ENCODE assay signal across 18 cellular contexts in the genomic region with DNA sequence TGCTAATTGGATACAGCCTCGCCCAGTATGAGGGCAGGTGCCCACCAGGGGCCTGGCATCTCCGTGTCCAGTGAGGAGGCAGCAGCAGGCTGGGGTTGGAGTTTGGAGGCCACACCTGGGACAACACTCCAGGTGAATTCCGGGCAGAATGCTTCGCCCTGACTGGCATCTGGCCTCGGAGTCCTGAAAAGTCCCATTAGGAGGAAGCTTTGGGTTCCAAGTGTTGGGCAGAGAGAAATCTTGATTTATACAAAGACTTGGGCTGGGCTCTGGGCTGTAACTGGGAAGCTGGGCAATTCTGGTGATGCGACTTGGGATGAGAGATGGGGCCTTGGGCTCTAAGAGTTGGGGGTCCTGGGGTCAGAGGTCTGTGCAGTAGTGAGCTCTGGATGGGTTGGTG. TPM values are rescaled to one million over a fixed set of nuclear protein-coding genes. Genes with fewer than 3 reads are reported as not detected.
DNase-seq lines count a peak whose midpoint lies in the region; ATAC-seq and TF ChIP-seq lines count a peak whose summit lies in the region.
"Had no signal": no experiment of that assay in that cellular context is flagged by ENCODE, and none has a peak within 500 bp of the region (broad histone marks: within the 10 kb centered on the region; RNA-seq: fewer than 3 reads in every experiment).

No MANE protein-coding gene starts in this region.

- H3K4me2 ChIP-seq in neural progenitor cell, result no peak overlapping the region
- H3K4me2 ChIP-seq: BLaER1 had no signal

- H3K4me1 ChIP-seq in endodermal cell (ENCODE audit: control insufficient read depth, insufficient read depth, low read length) (no peaks in the 10 kb centered on the region), neural progenitor cell (no peaks in the 10 kb centered on the region), spleen (no peaks in the 10 kb centered on the region)
- H3K4me1 ChIP-seq: Caco-2 had no signal

- intact Hi-C loops in spleen (cut with DNase I; ENCODE audit: low total_unique reads), result no loop called here

- H3K79me2 ChIP-seq in neural progenitor cell (ENCODE audit: low read depth), result no peaks in the 10 kb centered on the region

- H3K27ac Mint-ChIP-seq in endodermal cell (peak overlapping the region; percentile 35), neural progenitor cell (peak overlapping the region; percentile 89)
- H3K27ac Mint-ChIP-seq in naive thymus-derived CD8-positive, alpha-beta T cell, result no peak overlapping the region
- H3K27ac Mint-ChIP-seq: CD8-positive, alpha-beta memory T cell had no signal

- no peaks in the 10 kb centered on the region for H3K36me3 ChIP-seq in endodermal cell (ENCODE audit: control insufficient read depth, insufficient read depth, low read length)
- H3K36me3 ChIP-seq in neural progenitor cell, result no peaks in the 10 kb centered on the region
- no peaks in the 10 kb centered on the region for H3K36me3 ChIP-seq in spleen
- H3K36me3 ChIP-seq: BLaER1 had no signal

- H3K27ac ChIP-seq in endodermal cell (ENCODE audit: low read depth, low read length) (no peak overlapping the region), neural progenitor cell (no peak overlapping the region), spleen (no peak overlapping the region)
- H3K27ac ChIP-seq: BLaER1, GM23248 had no signal

- WGBS in endodermal cell (ENCODE audit: insufficient coverage in 1 of 2, insufficient read length in 1 of 2), 2 experiments, result 86 to 91% methylated on average over 1 to 6 of the region's 6 CpGs
- WGBS in spleen, 5 donors, result 72 to 88% (median 80%) methylated on average over 6 of the region's 6 CpGs

- H3K9me3 Mint-ChIP-seq in endodermal cell (peaks cover 5% of the 10 kb centered on the region), neural progenitor cell (no peaks in the 10 kb centered on the region)
- peaks cover 0 to 5% (median 0%) of the 10 kb centered on the region in 9 donors for H3K9me3 Mint-ChIP-seq in naive thymus-derived CD8-positive, alpha-beta T cell

- H3K36me3 Mint-ChIP-seq in endodermal cell (ENCODE audit: low read depth) (no peaks in the 10 kb centered on the region), neural progenitor cell (no peaks in the 10 kb centered on the region)
- H3K36me3 Mint-ChIP-seq in naive thymus-derived CD8-positive, alpha-beta T cell, result no peaks in the 10 kb centered on the region
- H3K36me3 Mint-ChIP-seq: CD8-positive, alpha-beta memory T cell had no signal

- TF ChIP-seq CTCF in endodermal cell (conservative IDR thresholded peaks at IDR 0.05) (no peak), neural progenitor cell (IDR thresholded peaks at IDR 0.05) (no peak), spleen (IDR thresholded peaks at IDR 0.05 in 8 of 11, conservative IDR thresholded peaks at IDR 0.05 in 3 of 11) (no peak)

- H3K27me3 ChIP-seq in endodermal cell (ENCODE audit: control insufficient read depth, insufficient read depth, low read length, poor library complexity, severe bottlenecking) (no peaks in the 10 kb centered on the region), neural progenitor cell (no peaks in the 10 kb centered on the region), spleen (replicated peaks in 1 of 7) (peaks cover 0 to 41% (median 0%) of the 10 kb centered on the region in 7 donors)
- H3K27me3 ChIP-seq: BLaER1 had no signal

- H3K4me3 ChIP-seq in endodermal cell (ENCODE audit: low read length) (no peak overlapping the region), neural progenitor cell (no peak overlapping the region), spleen (no peak overlapping the region)
- H3K4me3 ChIP-seq: BLaER1, GM23248 had no signal

- no peak overlapping the region for H3K4me3 Mint-ChIP-seq in endodermal cell
- H3K4me3 Mint-ChIP-seq in neural progenitor cell, result no peak overlapping the region
- H3K4me3 Mint-ChIP-seq in naive thymus-derived CD8-positive, alpha-beta T cell, result no peak overlapping the region
- H3K4me3 Mint-ChIP-seq: CD8-positive, alpha-beta memory T cell had no signal

- H3K9ac ChIP-seq in endodermal cell (ENCODE audit: extremely low read depth, low read length, poor library complexity, severe bottlenecking), result no peak overlapping the region
- H3K9ac ChIP-seq in neural progenitor cell, result no peak overlapping the region
- H3K9ac ChIP-seq: BLaER1, GM23248 had no signal

- peak; percentile 1 for DNase-seq in activated CD8-positive, alpha-beta memory T cell treated with anti-CD3 and anti-CD28 coated beads, Interleukin-2, amount 50 U/mL, for 48 hours
- no peak for DNase-seq in activated CD8-positive, alpha-beta memory T cell treated with anti-CD3 and anti-CD28 coated beads, Interleukin-2, amount 50 U/mL, for 4 hours
- DNase-seq in endodermal cell (no peak), neural progenitor cell (ENCODE audit: low spot score) (no peak), spleen (peak; percentile 37), SHP77 treated with DMSO at 0.1 percent for 48 hours (lab: John Stamatoyannopoulos, UW) (no peak)
- no peak for DNase-seq in naive thymus-derived CD8-positive, alpha-beta T cell
- DNase-seq: 8988T; Caco-2; CD8-positive, alpha-beta memory T cell; GM23248; HCEC 1CT had no signal

- no peak for ATAC-seq in GM21786 (IDR thresholded peaks at IDR 0.05; ENCODE audit: unreplicated experiment)
- no peak for ATAC-seq in naive thymus-derived CD8-positive, alpha-beta T cell

- H3K9me3 ChIP-seq in endodermal cell (ENCODE audit: control insufficient read depth, low read length) (peaks cover 5% of the 10 kb centered on the region), neural progenitor cell (ENCODE audit: low read depth) (no peaks in the 10 kb centered on the region), spleen (peaks cover 0 to 16% (median 3%) of the 10 kb centered on the region in 8 donors)
- H3K9me3 ChIP-seq: BLaER1, Caco-2 had no signal

- POLR2A ChIA-PET in naive thymus-derived CD8-positive, alpha-beta T cell (lab: Charles Lee), result no interaction called here

- no peaks in the 10 kb centered on the region for H4K20me1 ChIP-seq in neural progenitor cell (ENCODE audit: low read depth)
- H4K20me1 ChIP-seq: BLaER1 had no signal

- H3K27me3 Mint-ChIP-seq in endodermal cell (ENCODE audit: insufficient read depth) (peaks cover 1% of the 10 kb centered on the region), neural progenitor cell (ENCODE audit: insufficient read depth, low read depth) (peaks cover 5% of the 10 kb centered on the region)
- H3K27me3 Mint-ChIP-seq in naive thymus-derived CD8-positive, alpha-beta T cell, result peaks cover 0 to 24% (median 4%) of the 10 kb centered on the region in 5 donors

- no peaks in the 10 kb centered on the region for H3F3A ChIP-seq in neural progenitor cell (ENCODE audit: low read depth)

- peaks cover 6% of the 10 kb centered on the region for H3K4me1 Mint-ChIP-seq in endodermal cell
- H3K4me1 Mint-ChIP-seq in neural progenitor cell, result peaks cover 7% of the 10 kb centered on the region
- peaks cover 0 to 2% (median 0%) of the 10 kb centered on the region in 4 donors for H3K4me1 Mint-ChIP-seq in naive thymus-derived CD8-positive, alpha-beta T cell
- H3K4me1 Mint-ChIP-seq: CD8-positive, alpha-beta memory T cell had no signal

- no peak overlapping the region for H2AFZ ChIP-seq in neural progenitor cell (replicated peaks)
- H2AFZ ChIP-seq: GM23248 had no signal

- no peak for TF ChIP-seq POLR2A in spleen (IDR thresholded peaks at IDR 0.05)

RNA-seq across cellular contexts. Expression of gene CSF3R, which starts 48.1 kb away (rescaled TPM):
- total RNA-seq in endodermal cell (1 to 10 TPM; 1.5 TPM), neural progenitor cell (ENCODE audit: low replicate concordance) (0.56 TPM in 1 of 2 replicates, not detected in the other), spleen (100 to 1,000 TPM; 200 to 795 (median 433) TPM)
- 0.50 TPM for polyA plus RNA-seq in endodermal cell (2013, experiment 1 of 2)
- polyA plus RNA-seq in endodermal cell (2013, experiment 2 of 2), result 0.17 TPM
- 10 to 100 TPM in 2 of 3 donors, 1 to 10 TPM in 1; 8.9 to 73.8 (median 52.7) TPM for polyA plus RNA-seq in spleen
- total RNA-seq in naive thymus-derived CD8-positive, alpha-beta T cell, result under 1 TPM in 1 of 2 experiments, not detected in 1; 0.44 TPM
- polyA plus RNA-seq in naive thymus-derived CD8-positive, alpha-beta T cell, result under 1 TPM in 2 of 3 donors, not detected in 1; 0.10 to 0.20 TPM
- total RNA-seq: A673, GM23248, H4, HT-29 had no signal
- polyA plus RNA-seq: AG04450; CD8-positive, alpha-beta memory T cell; GM23248 had no signal

Comparison
In these comparisons a context has a peak if more than half of its experiments do, and no peak if none do; other contexts are left out.
1. DNase-seq: peak in activated CD8-positive, alpha-beta memory T cell treated with anti-CD3 and anti-CD28 coated beads, Interleukin-2, amount 50 U/mL, for 48 hours (single experiment) and spleen (single experiment); none in activated CD8-positive, alpha-beta memory T cell treated with anti-CD3 and anti-CD28 coated beads, Interleukin-2, amount 50 U/mL, for 4 hours (single experiment), endodermal cell (single experiment), neural progenitor cell (single experiment), SHP77 treated with DMSO at 0.1 percent for 48 hours (single experiment) and naive thymus-derived CD8-positive, alpha-beta T cell (0 of 10).
2. H3K27ac Mint-ChIP-seq: peak in endodermal cell (single experiment) and neural progenitor cell (single experiment); none in naive thymus-derived CD8-positive, alpha-beta T cell (0 of 10).
3. RNA of gene CSF3R, which starts 48.1 kb away (total RNA-seq): 200 to 795 TPM in spleen; 1.5 TPM in endodermal cell, 0.44 TPM in naive thymus-derived CD8-positive, alpha-beta T cell and 0.56 TPM in neural progenitor cell; every median in the first group is over 10 times any median in the second.